ENCODE assay signal across 2 cellular contexts in genomic region chr18:12958478-12958877, GRCh38.
TF ChIP-seq lines count a peak whose summit lies in the region.

No MANE protein-coding gene starts in this region.

TF ChIP-seq in SK-N-SH treated with all-trans-retinoic acid at 6 μM for 48 hours, 23 proteins besides CTCF, POLR2A, EP300 and RAD21 (continued from another document):
- TF ChIP-seq, protein P1, sequence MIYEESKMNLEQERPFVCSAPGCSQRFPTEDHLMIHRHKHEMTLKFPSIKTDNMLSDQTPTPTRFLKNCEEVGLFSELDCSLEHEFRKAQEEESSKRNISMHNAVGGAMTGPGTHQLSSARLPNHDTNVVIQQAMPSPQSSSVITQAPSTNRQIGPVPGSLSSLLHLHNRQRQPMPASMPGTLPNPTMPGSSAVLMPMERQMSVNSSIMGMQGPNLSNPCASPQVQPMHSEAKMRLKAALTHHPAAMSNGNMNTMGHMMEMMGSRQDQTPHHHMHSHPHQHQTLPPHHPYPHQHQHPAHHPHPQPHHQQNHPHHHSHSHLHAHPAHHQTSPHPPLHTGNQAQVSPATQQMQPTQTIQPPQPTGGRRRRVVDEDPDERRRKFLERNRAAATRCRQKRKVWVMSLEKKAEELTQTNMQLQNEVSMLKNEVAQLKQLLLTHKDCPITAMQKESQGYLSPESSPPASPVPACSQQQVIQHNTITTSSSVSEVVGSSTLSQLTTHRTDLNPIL (CRISPR knock-in tag; IDR thresholded peaks at IDR 0.05; ENCODE audit: low read depth): no peak

TF ChIP-seq in SK-N-SH, 30 proteins besides CTCF, POLR2A, EP300 and RAD21:
- TF ChIP-seq USF2 (IDR thresholded peaks at IDR 0.05; ENCODE audit: borderline replicate concordance, low read depth, low read length) (no peak), YY1 (IDR thresholded peaks at IDR 0.05; ENCODE audit: low read depth) (no peak), EZH2phosphoT487 (IDR thresholded peaks at IDR 0.05; ENCODE audit: borderline replicate concordance, low read depth) (no peak), MXI1 (IDR thresholded peaks at IDR 0.05; ENCODE audit: low read depth, low read length) (no peak), RXRA (IDR thresholded peaks at IDR 0.05; ENCODE audit: borderline replicate concordance, low read depth) (no peak), POLR2AphosphoS5 (IDR thresholded peaks at IDR 0.05; ENCODE audit: low read depth, low read length) (no peak), TCF12 (IDR thresholded peaks at IDR 0.05) (no peak), SIN3A (IDR thresholded peaks at IDR 0.05; ENCODE audit: borderline replicate concordance, low read depth, low read length) (no peak), PBX3 (IDR thresholded peaks at IDR 0.05) (no peak), TEAD4 (IDR thresholded peaks at IDR 0.05; ENCODE audit: borderline replicate concordance, insufficient read depth) (no peak), FOXJ3 (CRISPR knock-in tag; IDR thresholded peaks at IDR 0.05) (no peak), MAX (IDR thresholded peaks at IDR 0.05; ENCODE audit: low read depth) (no peak), GATA2 (CRISPR knock-in tag; IDR thresholded peaks at IDR 0.05) (no peak)
- TF ChIP-seq, protein P2, sequence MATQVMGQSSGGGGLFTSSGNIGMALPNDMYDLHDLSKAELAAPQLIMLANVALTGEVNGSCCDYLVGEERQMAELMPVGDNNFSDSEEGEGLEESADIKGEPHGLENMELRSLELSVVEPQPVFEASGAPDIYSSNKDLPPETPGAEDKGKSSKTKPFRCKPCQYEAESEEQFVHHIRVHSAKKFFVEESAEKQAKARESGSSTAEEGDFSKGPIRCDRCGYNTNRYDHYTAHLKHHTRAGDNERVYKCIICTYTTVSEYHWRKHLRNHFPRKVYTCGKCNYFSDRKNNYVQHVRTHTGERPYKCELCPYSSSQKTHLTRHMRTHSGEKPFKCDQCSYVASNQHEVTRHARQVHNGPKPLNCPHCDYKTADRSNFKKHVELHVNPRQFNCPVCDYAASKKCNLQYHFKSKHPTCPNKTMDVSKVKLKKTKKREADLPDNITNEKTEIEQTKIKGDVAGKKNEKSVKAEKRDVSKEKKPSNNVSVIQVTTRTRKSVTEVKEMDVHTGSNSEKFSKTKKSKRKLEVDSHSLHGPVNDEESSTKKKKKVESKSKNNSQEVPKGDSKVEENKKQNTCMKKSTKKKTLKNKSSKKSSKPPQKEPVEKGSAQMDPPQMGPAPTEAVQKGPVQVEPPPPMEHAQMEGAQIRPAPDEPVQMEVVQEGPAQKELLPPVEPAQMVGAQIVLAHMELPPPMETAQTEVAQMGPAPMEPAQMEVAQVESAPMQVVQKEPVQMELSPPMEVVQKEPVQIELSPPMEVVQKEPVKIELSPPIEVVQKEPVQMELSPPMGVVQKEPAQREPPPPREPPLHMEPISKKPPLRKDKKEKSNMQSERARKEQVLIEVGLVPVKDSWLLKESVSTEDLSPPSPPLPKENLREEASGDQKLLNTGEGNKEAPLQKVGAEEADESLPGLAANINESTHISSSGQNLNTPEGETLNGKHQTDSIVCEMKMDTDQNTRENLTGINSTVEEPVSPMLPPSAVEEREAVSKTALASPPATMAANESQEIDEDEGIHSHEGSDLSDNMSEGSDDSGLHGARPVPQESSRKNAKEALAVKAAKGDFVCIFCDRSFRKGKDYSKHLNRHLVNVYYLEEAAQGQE (IDR thresholded peaks at IDR 0.05; ENCODE audit: low read depth, low read length): no peak
